1 cellular context compared by ENCODE assay signal in the genomic region with DNA sequence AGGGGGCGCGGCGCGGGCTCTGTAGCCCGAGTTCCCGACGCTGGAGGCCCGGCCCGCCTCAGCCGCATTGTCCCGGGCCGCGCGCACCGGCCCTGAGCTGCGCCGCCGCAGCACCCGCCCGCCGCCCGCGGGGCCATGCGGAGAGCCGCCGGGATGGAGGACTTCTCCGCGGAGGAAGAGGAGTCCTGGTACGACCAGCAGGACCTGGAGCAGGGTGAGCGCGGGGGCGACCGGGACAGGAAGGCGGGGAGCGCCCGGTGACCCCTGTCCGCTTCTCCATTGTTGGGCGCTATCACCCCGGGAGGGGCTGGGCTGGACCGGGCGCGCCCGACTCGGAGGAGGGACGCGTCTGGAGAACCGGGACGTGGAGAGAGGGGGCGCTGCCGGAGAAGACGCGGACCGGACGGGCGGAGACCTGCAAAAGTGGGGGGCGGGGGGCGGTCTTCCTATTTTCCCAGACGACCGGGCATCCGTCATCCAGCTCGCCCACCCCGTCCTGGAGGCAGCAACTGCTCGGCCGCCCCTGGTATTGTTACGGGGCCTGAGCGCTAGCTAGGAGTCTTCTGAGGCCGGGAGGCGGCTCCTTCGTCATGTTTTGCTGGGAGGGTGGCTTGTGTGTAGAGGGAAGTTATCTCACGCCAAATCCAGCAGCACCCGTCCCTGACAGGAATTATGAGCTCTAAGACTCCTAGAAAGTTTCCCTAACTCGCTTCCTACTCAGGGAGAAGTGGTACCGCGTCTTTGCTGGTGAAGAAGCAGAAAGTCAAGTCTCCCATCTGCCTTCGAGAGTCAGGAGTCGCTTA.
TF ChIP-seq lines count a peak whose summit lies in the region.

No MANE protein-coding gene starts in this region.

TF ChIP-seq in HepG2, 621 proteins besides CTCF, POLR2A, EP300 and RAD21 (continued from another document and continues in another):
- TF ChIP-seq, protein P1, sequence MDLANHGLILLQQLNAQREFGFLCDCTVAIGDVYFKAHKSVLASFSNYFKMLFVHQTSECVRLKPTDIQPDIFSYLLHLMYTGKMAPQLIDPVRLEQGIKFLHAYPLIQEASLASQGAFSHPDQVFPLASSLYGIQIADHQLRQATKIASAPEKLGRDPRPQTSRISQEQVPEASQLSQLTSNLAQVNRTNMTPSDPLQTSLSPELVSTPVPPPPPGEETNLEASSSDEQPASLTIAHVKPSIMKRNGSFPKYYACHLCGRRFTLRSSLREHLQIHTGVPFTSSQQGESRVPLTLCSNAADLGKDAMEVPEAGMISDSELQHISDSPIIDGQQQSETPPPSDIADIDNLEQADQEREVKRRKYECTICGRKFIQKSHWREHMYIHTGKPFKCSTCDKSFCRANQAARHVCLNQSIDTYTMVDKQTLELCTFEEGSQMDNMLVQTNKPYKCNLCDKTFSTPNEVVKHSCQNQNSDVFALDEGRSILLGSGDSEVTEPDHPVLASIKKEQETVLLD (CRISPR knock-in tag; IDR thresholded peaks at IDR 0.05; ENCODE audit: low read depth), result peak; percentile 81; the same call in 1 of the 2 replicates
- TF ChIP-seq PITX1 (CRISPR knock-in tag; IDR thresholded peaks at IDR 0.05) (no peak), ZNF143 (CRISPR knock-in tag; IDR thresholded peaks at IDR 0.05) (no peak), TARDBP (CRISPR knock-in tag; IDR thresholded peaks at IDR 0.05) (no peak), SP4 (CRISPR knock-in tag; IDR thresholded peaks at IDR 0.05) (no peak), THYN1 (CRISPR knock-in tag; IDR thresholded peaks at IDR 0.05; ENCODE audit: borderline replicate concordance, low read depth) (no peak), SNRNP70 (IDR thresholded peaks at IDR 0.05; ENCODE audit: low read depth, low read length) (no peak), NCOA2 (CRISPR knock-in tag; IDR thresholded peaks at IDR 0.05) (no peak), REL (CRISPR knock-in tag; conservative IDR thresholded peaks at IDR 0.05) (no peak), NFRKB (IDR thresholded peaks at IDR 0.05) (no peak), ZBTB7A (CRISPR knock-in tag; IDR thresholded peaks at IDR 0.05) (no peak), MIER2 (CRISPR knock-in tag; IDR thresholded peaks at IDR 0.05) (no peak), NFYB (CRISPR knock-in tag; IDR thresholded peaks at IDR 0.05) (no peak), ZNF558 (CRISPR knock-in tag; IDR thresholded peaks at IDR 0.05; ENCODE audit: borderline replicate concordance) (no peak), RARG (CRISPR knock-in tag; IDR thresholded peaks at IDR 0.05; ENCODE audit: low read depth) (no peak), ZNF790 (CRISPR knock-in tag; IDR thresholded peaks at IDR 0.05; ENCODE audit: borderline replicate concordance) (no peak), ZNF781 (CRISPR knock-in tag; IDR thresholded peaks at IDR 0.05; ENCODE audit: borderline replicate concordance, not compliant biosample characterization) (no peak), FOXA3 (CRISPR knock-in tag; IDR thresholded peaks at IDR 0.05) (no peak), ZNF136 (CRISPR knock-in tag; IDR thresholded peaks at IDR 0.05; ENCODE audit: low read depth) (no peak), RELA (CRISPR knock-in tag; IDR thresholded peaks at IDR 0.05) (no peak), HNRNPLL (IDR thresholded peaks at IDR 0.05; ENCODE audit: low read depth, low read length, poor library complexity, severe bottlenecking) (peak; percentile 61), TOE1 (CRISPR knock-in tag; IDR thresholded peaks at IDR 0.05) (no peak), KLF6 (CRISPR knock-in tag; IDR thresholded peaks at IDR 0.05) (no peak)
- TF ChIP-seq, protein P2, sequence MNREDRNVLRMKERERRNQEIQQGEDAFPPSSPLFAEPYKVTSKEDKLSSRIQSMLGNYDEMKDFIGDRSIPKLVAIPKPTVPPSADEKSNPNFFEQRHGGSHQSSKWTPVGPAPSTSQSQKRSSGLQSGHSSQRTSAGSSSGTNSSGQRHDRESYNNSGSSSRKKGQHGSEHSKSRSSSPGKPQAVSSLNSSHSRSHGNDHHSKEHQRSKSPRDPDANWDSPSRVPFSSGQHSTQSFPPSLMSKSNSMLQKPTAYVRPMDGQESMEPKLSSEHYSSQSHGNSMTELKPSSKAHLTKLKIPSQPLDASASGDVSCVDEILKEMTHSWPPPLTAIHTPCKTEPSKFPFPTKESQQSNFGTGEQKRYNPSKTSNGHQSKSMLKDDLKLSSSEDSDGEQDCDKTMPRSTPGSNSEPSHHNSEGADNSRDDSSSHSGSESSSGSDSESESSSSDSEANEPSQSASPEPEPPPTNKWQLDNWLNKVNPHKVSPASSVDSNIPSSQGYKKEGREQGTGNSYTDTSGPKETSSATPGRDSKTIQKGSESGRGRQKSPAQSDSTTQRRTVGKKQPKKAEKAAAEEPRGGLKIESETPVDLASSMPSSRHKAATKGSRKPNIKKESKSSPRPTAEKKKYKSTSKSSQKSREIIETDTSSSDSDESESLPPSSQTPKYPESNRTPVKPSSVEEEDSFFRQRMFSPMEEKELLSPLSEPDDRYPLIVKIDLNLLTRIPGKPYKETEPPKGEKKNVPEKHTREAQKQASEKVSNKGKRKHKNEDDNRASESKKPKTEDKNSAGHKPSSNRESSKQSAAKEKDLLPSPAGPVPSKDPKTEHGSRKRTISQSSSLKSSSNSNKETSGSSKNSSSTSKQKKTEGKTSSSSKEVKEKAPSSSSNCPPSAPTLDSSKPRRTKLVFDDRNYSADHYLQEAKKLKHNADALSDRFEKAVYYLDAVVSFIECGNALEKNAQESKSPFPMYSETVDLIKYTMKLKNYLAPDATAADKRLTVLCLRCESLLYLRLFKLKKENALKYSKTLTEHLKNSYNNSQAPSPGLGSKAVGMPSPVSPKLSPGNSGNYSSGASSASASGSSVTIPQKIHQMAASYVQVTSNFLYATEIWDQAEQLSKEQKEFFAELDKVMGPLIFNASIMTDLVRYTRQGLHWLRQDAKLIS (CRISPR knock-in tag; IDR thresholded peaks at IDR 0.05), result no peak
- TF ChIP-seq, protein P3, sequence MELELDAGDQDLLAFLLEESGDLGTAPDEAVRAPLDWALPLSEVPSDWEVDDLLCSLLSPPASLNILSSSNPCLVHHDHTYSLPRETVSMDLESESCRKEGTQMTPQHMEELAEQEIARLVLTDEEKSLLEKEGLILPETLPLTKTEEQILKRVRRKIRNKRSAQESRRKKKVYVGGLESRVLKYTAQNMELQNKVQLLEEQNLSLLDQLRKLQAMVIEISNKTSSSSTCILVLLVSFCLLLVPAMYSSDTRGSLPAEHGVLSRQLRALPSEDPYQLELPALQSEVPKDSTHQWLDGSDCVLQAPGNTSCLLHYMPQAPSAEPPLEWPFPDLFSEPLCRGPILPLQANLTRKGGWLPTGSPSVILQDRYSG (CRISPR knock-in tag; IDR thresholded peaks at IDR 0.05), result no peak
- TF ChIP-seq, protein P4, sequence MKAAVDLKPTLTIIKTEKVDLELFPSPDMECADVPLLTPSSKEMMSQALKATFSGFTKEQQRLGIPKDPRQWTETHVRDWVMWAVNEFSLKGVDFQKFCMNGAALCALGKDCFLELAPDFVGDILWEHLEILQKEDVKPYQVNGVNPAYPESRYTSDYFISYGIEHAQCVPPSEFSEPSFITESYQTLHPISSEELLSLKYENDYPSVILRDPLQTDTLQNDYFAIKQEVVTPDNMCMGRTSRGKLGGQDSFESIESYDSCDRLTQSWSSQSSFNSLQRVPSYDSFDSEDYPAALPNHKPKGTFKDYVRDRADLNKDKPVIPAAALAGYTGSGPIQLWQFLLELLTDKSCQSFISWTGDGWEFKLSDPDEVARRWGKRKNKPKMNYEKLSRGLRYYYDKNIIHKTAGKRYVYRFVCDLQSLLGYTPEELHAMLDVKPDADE (CRISPR knock-in tag; IDR thresholded peaks at IDR 0.05), result no peak
- TF ChIP-seq, protein P5, sequence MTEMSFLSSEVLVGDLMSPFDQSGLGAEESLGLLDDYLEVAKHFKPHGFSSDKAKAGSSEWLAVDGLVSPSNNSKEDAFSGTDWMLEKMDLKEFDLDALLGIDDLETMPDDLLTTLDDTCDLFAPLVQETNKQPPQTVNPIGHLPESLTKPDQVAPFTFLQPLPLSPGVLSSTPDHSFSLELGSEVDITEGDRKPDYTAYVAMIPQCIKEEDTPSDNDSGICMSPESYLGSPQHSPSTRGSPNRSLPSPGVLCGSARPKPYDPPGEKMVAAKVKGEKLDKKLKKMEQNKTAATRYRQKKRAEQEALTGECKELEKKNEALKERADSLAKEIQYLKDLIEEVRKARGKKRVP (CRISPR knock-in tag; IDR thresholded peaks at IDR 0.05), result no peak
- TF ChIP-seq, protein P6, sequence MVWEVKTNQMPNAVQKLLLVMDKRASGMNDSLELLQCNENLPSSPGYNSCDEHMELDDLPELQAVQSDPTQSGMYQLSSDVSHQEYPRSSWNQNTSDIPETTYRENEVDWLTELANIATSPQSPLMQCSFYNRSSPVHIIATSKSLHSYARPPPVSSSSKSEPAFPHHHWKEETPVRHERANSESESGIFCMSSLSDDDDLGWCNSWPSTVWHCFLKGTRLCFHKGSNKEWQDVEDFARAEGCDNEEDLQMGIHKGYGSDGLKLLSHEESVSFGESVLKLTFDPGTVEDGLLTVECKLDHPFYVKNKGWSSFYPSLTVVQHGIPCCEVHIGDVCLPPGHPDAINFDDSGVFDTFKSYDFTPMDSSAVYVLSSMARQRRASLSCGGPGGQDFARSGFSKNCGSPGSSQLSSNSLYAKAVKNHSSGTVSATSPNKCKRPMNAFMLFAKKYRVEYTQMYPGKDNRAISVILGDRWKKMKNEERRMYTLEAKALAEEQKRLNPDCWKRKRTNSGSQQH (CRISPR knock-in tag; IDR thresholded peaks at IDR 0.05; ENCODE audit: low read depth), result no peak
- TF ChIP-seq, protein P7, sequence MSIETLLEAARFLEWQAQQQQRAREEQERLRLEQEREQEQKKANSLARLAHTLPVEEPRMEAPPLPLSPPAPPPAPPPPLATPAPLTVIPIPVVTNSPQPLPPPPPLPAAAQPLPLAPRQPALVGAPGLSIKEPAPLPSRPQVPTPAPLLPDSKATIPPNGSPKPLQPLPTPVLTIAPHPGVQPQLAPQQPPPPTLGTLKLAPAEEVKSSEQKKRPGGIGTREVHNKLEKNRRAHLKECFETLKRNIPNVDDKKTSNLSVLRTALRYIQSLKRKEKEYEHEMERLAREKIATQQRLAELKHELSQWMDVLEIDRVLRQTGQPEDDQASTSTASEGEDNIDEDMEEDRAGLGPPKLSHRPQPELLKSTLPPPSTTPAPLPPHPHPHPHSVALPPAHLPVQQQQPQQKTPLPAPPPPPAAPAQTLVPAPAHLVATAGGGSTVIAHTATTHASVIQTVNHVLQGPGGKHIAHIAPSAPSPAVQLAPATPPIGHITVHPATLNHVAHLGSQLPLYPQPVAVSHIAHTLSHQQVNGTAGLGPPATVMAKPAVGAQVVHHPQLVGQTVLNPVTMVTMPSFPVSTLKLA (IDR thresholded peaks at IDR 0.05), result no peak
- TF ChIP-seq, protein P8, sequence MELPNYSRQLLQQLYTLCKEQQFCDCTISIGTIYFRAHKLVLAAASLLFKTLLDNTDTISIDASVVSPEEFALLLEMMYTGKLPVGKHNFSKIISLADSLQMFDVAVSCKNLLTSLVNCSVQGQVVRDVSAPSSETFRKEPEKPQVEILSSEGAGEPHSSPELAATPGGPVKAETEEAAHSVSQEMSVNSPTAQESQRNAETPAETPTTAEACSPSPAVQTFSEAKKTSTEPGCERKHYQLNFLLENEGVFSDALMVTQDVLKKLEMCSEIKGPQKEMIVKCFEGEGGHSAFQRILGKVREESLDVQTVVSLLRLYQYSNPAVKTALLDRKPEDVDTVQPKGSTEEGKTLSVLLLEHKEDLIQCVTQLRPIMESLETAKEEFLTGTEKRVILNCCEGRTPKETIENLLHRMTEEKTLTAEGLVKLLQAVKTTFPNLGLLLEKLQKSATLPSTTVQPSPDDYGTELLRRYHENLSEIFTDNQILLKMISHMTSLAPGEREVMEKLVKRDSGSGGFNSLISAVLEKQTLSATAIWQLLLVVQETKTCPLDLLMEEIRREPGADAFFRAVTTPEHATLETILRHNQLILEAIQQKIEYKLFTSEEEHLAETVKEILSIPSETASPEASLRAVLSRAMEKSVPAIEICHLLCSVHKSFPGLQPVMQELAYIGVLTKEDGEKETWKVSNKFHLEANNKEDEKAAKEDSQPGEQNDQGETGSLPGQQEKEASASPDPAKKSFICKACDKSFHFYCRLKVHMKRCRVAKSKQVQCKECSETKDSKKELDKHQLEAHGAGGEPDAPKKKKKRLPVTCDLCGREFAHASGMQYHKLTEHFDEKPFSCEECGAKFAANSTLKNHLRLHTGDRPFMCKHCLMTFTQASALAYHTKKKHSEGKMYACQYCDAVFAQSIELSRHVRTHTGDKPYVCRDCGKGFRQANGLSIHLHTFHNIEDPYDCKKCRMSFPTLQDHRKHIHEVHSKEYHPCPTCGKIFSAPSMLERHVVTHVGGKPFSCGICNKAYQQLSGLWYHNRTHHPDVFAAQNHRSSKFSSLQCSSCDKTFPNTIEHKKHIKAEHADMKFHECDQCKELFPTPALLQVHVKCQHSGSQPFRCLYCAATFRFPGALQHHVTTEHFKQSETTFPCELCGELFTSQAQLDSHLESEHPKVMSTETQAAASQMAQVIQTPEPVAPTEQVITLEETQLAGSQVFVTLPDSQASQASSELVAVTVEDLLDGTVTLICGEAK (IDR thresholded peaks at IDR 0.05), result no peak
- TF ChIP-seq, protein P8 (CRISPR knock-in tag; IDR thresholded peaks at IDR 0.05), result no peak
- TF ChIP-seq, protein P9, sequence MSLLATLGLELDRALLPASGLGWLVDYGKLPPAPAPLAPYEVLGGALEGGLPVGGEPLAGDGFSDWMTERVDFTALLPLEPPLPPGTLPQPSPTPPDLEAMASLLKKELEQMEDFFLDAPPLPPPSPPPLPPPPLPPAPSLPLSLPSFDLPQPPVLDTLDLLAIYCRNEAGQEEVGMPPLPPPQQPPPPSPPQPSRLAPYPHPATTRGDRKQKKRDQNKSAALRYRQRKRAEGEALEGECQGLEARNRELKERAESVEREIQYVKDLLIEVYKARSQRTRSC (CRISPR knock-in tag; IDR thresholded peaks at IDR 0.05; ENCODE audit: low read depth), result no peak
